Comparison of ENCODE assay signal across 12 cellular contexts in genomic region chr7:137880432-137880831, GRCh38. TPM values are rescaled to one million over a fixed set of nuclear protein-coding genes. Genes with fewer than 3 reads are reported as not detected.
DNase-seq lines count a peak whose midpoint lies in the region; TF ChIP-seq lines count a peak whose summit lies in the region.
"Had no signal": no experiment of that assay in that cellular context is flagged by ENCODE, and none has a peak within 500 bp of the region (broad histone marks: within the 10 kb centered on the region; RNA-seq: fewer than 3 reads in every experiment).

No MANE protein-coding gene starts in this region.

- DNase-seq in AG04449 (ENCODE audit: low read depth, low spot score) (peak; percentile 57), HPDE6-E6E7 (ENCODE audit: extremely low spot score) (peak; percentile 75), astrocyte of the spinal cord (ENCODE audit: low read depth, low spot score) (peak; percentile 91), myocyte (ENCODE audit: low read depth) (peak; percentile 77), activated gamma-delta T cell treated with Interleukin-2 at 50 U/mL for 16 hours (no peak), colonic mucosa (no peak), NCI-H1105 (lab: John Stamatoyannopoulos, UW) (no peak), GM13976 (ENCODE audit: low spot score) (no peak)
- DNase-seq: activated effector memory CD4-positive, alpha-beta T cell treated with Interleukin-2 at 50 U/mL for 16 hours; naive thymus-derived CD4-positive, alpha-beta T cell; Right ventricle myocardium superior had no signal

- TF ChIP-seq CTCF in AG04449 (IDR thresholded peaks at IDR 0.05; ENCODE audit: insufficient read depth, low read length, missing control alignments) (no peak), astrocyte of the spinal cord (IDR thresholded peaks at IDR 0.05; ENCODE audit: low read depth, low read length) (no peak), colonic mucosa (IDR thresholded peaks at IDR 0.05) (no peak), GM13976 (IDR thresholded peaks at IDR 0.05; ENCODE audit: borderline replicate concordance, control extremely low read depth, extremely low read depth, insufficient read depth, missing control alignments) (no peak)

- POLR2A ChIA-PET in AG04449 (lab: Yijun Ruan, JAX), result no interaction called here

- H3K4me3 ChIP-seq in AG04449 (ENCODE audit: low read depth, low read length) (no peak overlapping the region), astrocyte of the spinal cord (ENCODE audit: low read depth, low read length) (no peak overlapping the region), colonic mucosa (no peak overlapping the region)

- H3K9ac ChIP-seq in colonic mucosa (ENCODE audit: low read depth in 2 of 2, low read length in 2 of 2), result no peak overlapping the region

- no peaks in the 10 kb centered on the region for H3K27me3 ChIP-seq in colonic mucosa

- H3K27ac ChIP-seq in colonic mucosa, result no peak overlapping the region
- H3K27ac ChIP-seq: C4-2B had no signal

- H3K9me3 ChIP-seq in colonic mucosa, result no peaks in the 10 kb centered on the region

- in situ Hi-C loops in astrocyte of the spinal cord (cut with HindIII; ENCODE audit: low sequenced_read_pairs) (no loop called here), GM13976 (cut with MboI; ENCODE audit: low sequenced_read_pairs, unreplicated experiment) (no loop called here)

- H3K36me3 ChIP-seq in colonic mucosa, result peaks cover 30% of the 10 kb centered on the region

- intact Hi-C loops in colonic mucosa (cut with DNase I), result no loop called here

- CTCF ChIA-PET in AG04449 (lab: Yijun Ruan, JAX), result interaction anchor here (0.6 to 7.4 kb wide), 4 partner anchors 15 to 225 kb away, joined by 3 to 55 read pairs (median 4); no protein-coding TSS in a partner anchor

- H3K4me1 ChIP-seq in colonic mucosa, result no peaks in the 10 kb centered on the region

RNA-seq across cellular contexts. Expression of gene DGKI, which starts 33.7 kb away (rescaled TPM):
- total RNA-seq in myocyte (2.3 and 7.9 TPM in 2 replicates), colonic mucosa (under 1 TPM; 0.35 to 0.67 TPM)
- 15.7 TPM for polyA plus RNA-seq in myocyte (2012)
- polyA plus RNA-seq: naive thymus-derived CD4-positive, alpha-beta T cell had no signal

Comparison
In these comparisons a context has a peak if more than half of its experiments do, and no peak if none do; other contexts are left out.
1. DNase-seq: peak in AG04449 (single experiment), HPDE6-E6E7 (single experiment), astrocyte of the spinal cord (single experiment) and myocyte (single experiment); none in activated gamma-delta T cell treated with Interleukin-2 at 50 U/mL for 16 hours (single experiment), colonic mucosa (single experiment), NCI-H1105 (single experiment) and GM13976 (single experiment).